ENCODE assay signal across 20 cellular contexts in the genomic region with DNA sequence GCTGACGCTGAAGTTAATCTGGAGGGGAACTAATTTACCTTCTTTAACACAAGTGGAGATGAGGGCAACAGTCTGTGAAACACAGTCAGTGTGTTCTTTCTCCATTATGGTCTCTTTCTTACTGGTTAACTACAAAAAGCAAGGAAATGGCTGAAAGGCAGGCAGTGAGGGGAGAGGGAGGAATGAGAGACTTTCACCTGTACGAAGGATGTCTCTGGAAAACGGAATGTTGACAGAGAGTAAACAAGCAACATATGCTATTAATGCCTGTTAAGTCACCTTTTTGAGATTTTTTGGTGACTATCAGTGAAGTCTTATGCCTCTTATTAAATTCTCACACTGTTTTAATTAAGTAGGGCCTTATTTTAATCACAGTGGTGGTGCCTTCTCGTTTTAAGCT.
A peak's percentile ranks its signal among the peaks of the same experiment; 100 is the strongest.
DNase-seq lines count a peak whose midpoint lies in the region; FAIRE-seq and TF ChIP-seq lines count a peak whose summit lies in the region.
"Had no signal": no experiment of that assay in that cellular context is flagged by ENCODE, and none has a peak within 500 bp of the region (broad histone marks: within the 10 kb centered on the region; RNA-seq: fewer than 3 reads in every experiment).

No MANE protein-coding gene starts in this region.

- H3K9me3 ChIP-seq in BLaER1 treated with 17β-estradiol and CSF1 and Interleukin-3, amounts not matched to agents 10 nM and 100 nM (replicated peaks in 1 of 11): peaks cover 0 to 8% (median 4%) of the 10 kb centered on the region in 11 experiments; a peak in 2 of 22 replicates
- no peaks in the 10 kb centered on the region for H3K9me3 ChIP-seq in esophagus muscularis mucosa
- no peaks in the 10 kb centered on the region for H3K9me3 ChIP-seq in neutrophil
- H3K9me3 ChIP-seq in WERI-Rb-1 (ENCODE audit: severe bottlenecking): no peaks in the 10 kb centered on the region

- no peak for TF ChIP-seq EP300 in esophagus muscularis mucosa (IDR thresholded peaks at IDR 0.05)

- H3K36me3 ChIP-seq in BLaER1 treated with 17β-estradiol and CSF1 and Interleukin-3, amounts not matched to agents 10 nM and 100 nM: peaks cover 0 to 31% (median 0%) of the 10 kb centered on the region in 11 experiments; a peak in 5 of 22 replicates
- H3K36me3 ChIP-seq in esophagus muscularis mucosa: peaks cover 0 to 3% (median 0%) of the 10 kb centered on the region in 4 donors
- H3K36me3 ChIP-seq in neutrophil: no peaks in the 10 kb centered on the region
- H3K36me3 ChIP-seq in WERI-Rb-1: no peaks in the 10 kb centered on the region

- peak overlapping the region; percentile 8 to 82 (median 69); a peak in 21 of 22 replicates for H3K4me2 ChIP-seq in BLaER1 treated with 17β-estradiol and CSF1 and Interleukin-3, amounts not matched to agents 10 nM and 100 nM
- H3K4me2 ChIP-seq: KMS-11 had no signal

- H3K4me1 ChIP-seq in BLaER1 treated with 17β-estradiol and CSF1 and Interleukin-3, amounts not matched to agents 10 nM and 100 nM: peaks cover 46 to 88% (median 79%) of the 10 kb centered on the region in 10 experiments
- H3K4me1 ChIP-seq in esophagus muscularis mucosa (no peaks in the 10 kb centered on the region), neutrophil (ENCODE audit: control insufficient read depth in 1 of 2, insufficient read depth in 1 of 2, low read depth in 1 of 2, low read length in 1 of 2) (peaks cover 14 to 33% of the 10 kb centered on the region in 2 experiments)

- WGBS in esophagus muscularis mucosa: 80% methylated on average over 4 of the region's 4 CpGs

- FAIRE-seq in HTR-8/SVneo (lab: Jason Lieb, UNC): peak; percentile 70

- peak overlapping the region in 3 of 11 experiments; percentile 2 to 50 (median 10); a peak in 3 of 22 replicates for H3K27ac ChIP-seq in BLaER1 treated with 17β-estradiol and CSF1 and Interleukin-3, amounts not matched to agents 10 nM and 100 nM
- H3K27ac ChIP-seq in esophagus muscularis mucosa (replicated peaks in 1 of 4) (no peak overlapping the region), neutrophil (peak overlapping the region; percentile 75), WERI-Rb-1 (no peak overlapping the region)
- H3K27ac ChIP-seq: KMS-11 had no signal

- no peak for DNase-seq in HTR-8/SVneo (ENCODE audit: insufficient read length, low spot score)
- DNase-seq in esophagus muscularis mucosa (ENCODE audit: extremely low spot score): peak; percentile 8
- no peak for DNase-seq in WERI-Rb-1
- DNase-seq in midbrain (lab: John Stamatoyannopoulos, UW): no peak
- no peak for DNase-seq in mucosa of gallbladder (ENCODE audit: low spot score)
- DNase-seq: C1 segment of cervical spinal cord; CD8-positive, alpha-beta T cell; DND-41; H7; NCI-H1105; NCI-H146; NCI-H2029 treated with DMSO at 0.1 percent for 48 hours; NCI-H226; NCI-H524; NCI-H774; OCI-M1; Right ventricle myocardium superior had no signal

- intact Hi-C loops in esophagus muscularis mucosa (cut with DNase I): no loop called here

- peaks cover 0 to 52% (median 3%) of the 10 kb centered on the region in 11 experiments; a peak in 8 of 22 replicates for H4K20me1 ChIP-seq in BLaER1 treated with 17β-estradiol and CSF1 and Interleukin-3, amounts not matched to agents 10 nM and 100 nM

- TF ChIP-seq POLR2A in esophagus muscularis mucosa (IDR thresholded peaks at IDR 0.05; ENCODE audit: low read depth): no peak

- peaks cover 0 to 29% (median 0%) of the 10 kb centered on the region in 11 experiments; a peak in 9 of 22 replicates for H3K27me3 ChIP-seq in BLaER1 treated with 17β-estradiol and CSF1 and Interleukin-3, amounts not matched to agents 10 nM and 100 nM
- H3K27me3 ChIP-seq in esophagus muscularis mucosa (no peaks in the 10 kb centered on the region), neutrophil (no peaks in the 10 kb centered on the region), WERI-Rb-1 (ENCODE audit: insufficient read depth, low read depth, severe bottlenecking) (no peaks in the 10 kb centered on the region)

- no peak overlapping the region for H3K4me3 ChIP-seq in BLaER1 treated with 17β-estradiol and CSF1 and Interleukin-3, amounts not matched to agents 10 nM and 100 nM
- H3K4me3 ChIP-seq in esophagus muscularis mucosa (no peak overlapping the region), neutrophil (ENCODE audit: low read depth in 1 of 2, low read length in 1 of 2) (no peak overlapping the region), WERI-Rb-1 (ENCODE audit: low read depth, low read length) (no peak overlapping the region)

- no peak for TF ChIP-seq CTCF in esophagus muscularis mucosa (IDR thresholded peaks at IDR 0.05)
- no peak for TF ChIP-seq CTCF in neutrophil (IDR thresholded peaks at IDR 0.05)
- TF ChIP-seq CTCF in WERI-Rb-1 (IDR thresholded peaks at IDR 0.05; ENCODE audit: low read depth, low read length): no peak

- 0 out of 22 replicates have a peak overlapping the region, but pooled peaks of 1 of the 11 experiments have one; percentile 16 for H3K9ac ChIP-seq in BLaER1 treated with 17β-estradiol and CSF1 and Interleukin-3, amounts not matched to agents 10 nM and 100 nM
- H3K9ac ChIP-seq: KMS-11 had no signal
